ENCODE assay signal across 1 cellular context in genomic region chr1:118485757-118486156, GRCh38.
TF ChIP-seq lines count a peak whose summit lies in the region.

No MANE protein-coding gene starts in this region.

TF ChIP-seq in HEK293, 187 proteins besides CTCF, POLR2A, EP300 and RAD21 (continued from another document):
- TF ChIP-seq ZBTB11 (tag by site-specific recombination; conservative IDR thresholded peaks at IDR 0.05; ENCODE audit: low read depth) (0 out of 2 replicates have a peak, but pooled peaks have one; percentile 17), ZNF184 (tag by site-specific recombination; IDR thresholded peaks at IDR 0.05) (peak; percentile 55; the same call in 1 of the 2 replicates), ZNF391 (tag by site-specific recombination; IDR thresholded peaks at IDR 0.05; ENCODE audit: borderline replicate concordance, low read depth) (no peak), ZNF549 (tag by site-specific recombination; IDR thresholded peaks at IDR 0.05) (peak; percentile 63; the same call in 1 of the 2 replicates), KLF8 (tag by site-specific recombination; IDR thresholded peaks at IDR 0.05) (peak; percentile 15; the same call in 1 of the 2 replicates), INSM2 (tag by site-specific recombination; IDR thresholded peaks at IDR 0.05) (0 out of 2 replicates have a peak, but pooled peaks have one; percentile 13), ZSCAN30 (tag by site-specific recombination; IDR thresholded peaks at IDR 0.05) (0 out of 2 replicates have a peak, but pooled peaks have one; percentile 16), ZNF350 (tag by site-specific recombination; IDR thresholded peaks at IDR 0.05) (peak; percentile 77), ZNF626 (tag by site-specific recombination; IDR thresholded peaks at IDR 0.05) (0 out of 2 replicates have a peak, but pooled peaks have one; percentile 40), IKZF3 (tag by site-specific recombination; IDR thresholded peaks at IDR 0.05) (peak; percentile 5; the same call in 1 of the 2 replicates), ZBTB44 (tag by site-specific recombination; IDR thresholded peaks at IDR 0.05) (peak; percentile 63; the same call in 1 of the 2 replicates), BCL6B (tag by site-specific recombination; IDR thresholded peaks at IDR 0.05) (peak; percentile 82), ZNF529 (tag by site-specific recombination; IDR thresholded peaks at IDR 0.05; ENCODE audit: insufficient replicate concordance) (peak; percentile 32), ZNF660 (tag by site-specific recombination; IDR thresholded peaks at IDR 0.05) (peak; percentile 42; the same call in 1 of the 2 replicates)
- TF ChIP-seq, protein P1, sequence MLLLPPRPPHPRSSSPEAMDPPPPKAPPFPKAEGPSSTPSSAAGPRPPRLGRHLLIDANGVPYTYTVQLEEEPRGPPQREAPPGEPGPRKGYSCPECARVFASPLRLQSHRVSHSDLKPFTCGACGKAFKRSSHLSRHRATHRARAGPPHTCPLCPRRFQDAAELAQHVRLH (tag by site-specific recombination; IDR thresholded peaks at IDR 0.05): no peak
- TF ChIP-seq, protein P2, sequence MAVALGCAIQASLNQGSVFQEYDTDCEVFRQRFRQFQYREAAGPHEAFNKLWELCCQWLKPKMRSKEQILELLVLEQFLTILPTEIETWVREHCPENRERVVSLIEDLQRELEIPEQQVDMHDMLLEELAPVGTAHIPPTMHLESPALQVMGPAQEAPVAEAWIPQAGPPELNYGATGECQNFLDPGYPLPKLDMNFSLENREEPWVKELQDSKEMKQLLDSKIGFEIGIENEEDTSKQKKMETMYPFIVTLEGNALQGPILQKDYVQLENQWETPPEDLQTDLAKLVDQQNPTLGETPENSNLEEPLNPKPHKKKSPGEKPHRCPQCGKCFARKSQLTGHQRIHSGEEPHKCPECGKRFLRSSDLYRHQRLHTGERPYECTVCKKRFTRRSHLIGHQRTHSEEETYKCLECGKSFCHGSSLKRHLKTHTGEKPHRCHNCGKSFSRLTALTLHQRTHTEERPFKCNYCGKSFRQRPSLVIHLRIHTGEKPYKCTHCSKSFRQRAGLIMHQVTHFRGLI (tag by site-specific recombination; IDR thresholded peaks at IDR 0.05): no peak
TF ChIP-seq in HEK293: peak in this region for 15.
